In genomic region chr6:125956506-125957390, GRCh38 we compare ENCODE assay signal across 8 cellular contexts. TPM values are rescaled to one million over a fixed set of nuclear protein-coding genes. Genes with fewer than 3 reads are reported as not detected.
DNase-seq lines count a peak whose midpoint lies in the region; ATAC-seq and TF ChIP-seq lines count a peak whose summit lies in the region.

TSS of gene HINT3 (plus strand) at chr6:125956770. CDS start at chr6:125956978, 208 bp downstream.

- no peak within 1 kb of the TSS for H3K27ac Mint-ChIP-seq in IgD-negative memory B cell

- DNase-seq in DMS153 treated with DMSO at 0.1 percent for 48 hours (lab: John Stamatoyannopoulos, UW; ENCODE audit: unreplicated experiment), result peak; percentile 95
- peak; percentile 100 for DNase-seq in OCI-M1 (lab: John Stamatoyannopoulos, UW)
- peak; percentile 97 for DNase-seq in activated T-cell treated with anti-CD3 and anti-CD28 coated beads for 4 hours
- peak; percentile 98 for DNase-seq in epithelial cell of esophagus (ENCODE audit: low read depth)
- DNase-seq in stimulated activated CD8-positive, alpha-beta memory T cell treated with anti-CD3 and anti-CD28 coated beads, Interleukin-4, amount 100 ng/mL, for 1 hour (ENCODE audit: low read depth in 2 of 2, low spot score in 1 of 2), result peak; percentile 94 to 97

- H3K9me3 ChIP-seq in mononuclear cell (ENCODE audit: low read depth, low read length), result no peaks in the 10 kb centered on the region

- peak within 1 kb of the TSS; percentile 84 for H3K4me3 ChIP-seq in epithelial cell of esophagus (ENCODE audit: low read length)
- peak within 1 kb of the TSS; percentile 88 for H3K4me3 ChIP-seq in mononuclear cell (ENCODE audit: low read length)

- H3K4me1 Mint-ChIP-seq in IgD-negative memory B cell, result peaks cover 3 to 14% (median 4%) of the 10 kb centered on the region in 3 donors

- peak; percentile 91 for TF ChIP-seq CTCF in epithelial cell of esophagus (IDR thresholded peaks at IDR 0.05; ENCODE audit: insufficient read depth, low read depth, low read length, missing control alignments)

- no peaks in the 10 kb centered on the region for H3K9me3 Mint-ChIP-seq in IgD-negative memory B cell

- H3K27me3 ChIP-seq in mononuclear cell (ENCODE audit: insufficient read depth, low read length), result no peaks in the 10 kb centered on the region

- peaks cover 1% of the 10 kb centered on the region for H3K27me3 Mint-ChIP-seq in IgD-negative memory B cell

- no peaks in the 10 kb centered on the region for H3K36me3 Mint-ChIP-seq in IgD-negative memory B cell

- ATAC-seq in GM21529 (IDR thresholded peaks at IDR 0.05; ENCODE audit: unreplicated experiment), result peak; percentile 90

- peaks cover 33% of the 10 kb centered on the region for H3K4me1 ChIP-seq in mononuclear cell (ENCODE audit: insufficient read depth, low read length)

- no peak within 1 kb of the TSS for H3K4me3 Mint-ChIP-seq in IgD-negative memory B cell

RNA-seq across cellular contexts. Expression of gene HINT3, which starts in this region (rescaled TPM):
- polyA plus RNA-seq in IgD-negative memory B cell, result 13.3 TPM
- total RNA-seq in mononuclear cell, result 22.5 TPM

Comparison
In these comparisons a context has a peak if more than half of its experiments do, and no peak if none do; other contexts are left out.
1. Peak in every context shown above with its lines: DNase-seq, ATAC-seq and H3K4me3 ChIP-seq.